Comparison of ENCODE assay signal across 4 cellular contexts in the genomic region with DNA sequence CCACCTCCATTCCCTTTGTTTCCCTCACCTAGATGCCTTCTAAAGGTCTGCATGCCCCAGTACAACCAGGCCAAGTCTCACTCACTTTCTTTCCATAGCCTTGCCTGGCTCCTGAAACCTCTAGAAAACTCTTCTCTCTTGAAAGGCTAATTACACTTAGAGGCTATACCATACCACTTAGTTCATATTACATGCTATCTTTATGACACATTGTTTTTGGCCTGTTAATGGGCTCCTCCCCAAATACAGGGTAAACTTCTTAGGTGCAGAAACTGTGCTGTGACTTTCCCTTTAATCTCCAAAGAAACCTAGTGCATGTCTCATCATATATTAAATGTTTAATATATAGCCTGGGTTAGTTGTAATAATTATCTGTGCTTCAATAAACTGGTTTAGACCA. TPM values are rescaled to one million over a fixed set of nuclear protein-coding genes. Genes with fewer than 3 reads are reported as not detected.
"Had no signal": no experiment of that assay in that cellular context is flagged by ENCODE, and none has a peak within 500 bp of the region (broad histone marks: within the 10 kb centered on the region; RNA-seq: fewer than 3 reads in every experiment).

No MANE protein-coding gene starts in this region.

- ATAC-seq: GM12878 had no signal

- H3K4me3 ChIP-seq: GM12878 had no signal

- DNase-seq: GDM1, GF-D8 had no signal

RNA-seq across cellular contexts. Expression of a gene that starts 56.6 kb away (rescaled TPM):
- total RNA-seq: G401, GM12878 had no signal
- polyA plus RNA-seq: GM12878 had no signal
